8 cellular contexts compared by ENCODE assay signal in genomic region chr17:6548578-6549330, GRCh38. TPM values are rescaled to one million over a fixed set of nuclear protein-coding genes. Genes with fewer than 3 reads are reported as not detected.
DNase-seq lines count a peak whose midpoint lies in the region; ATAC-seq and TF ChIP-seq lines count a peak whose summit lies in the region.

No MANE protein-coding gene starts in this region.

- no peaks in the 10 kb centered on the region for H3K27me3 ChIP-seq in transverse colon

- ATAC-seq in activated T-cell treated with anti-CD3 and anti-CD28 coated beads, Interleukin-2, amount 50 U/mL, for 4 hours, result peak; percentile 63 to 72
- no peak for ATAC-seq in GM21381 (IDR thresholded peaks at IDR 0.05; ENCODE audit: unreplicated experiment)

- intact Hi-C loops in head of caudate nucleus (cut with DNase I), result no loop called here
- intact Hi-C loops in transverse colon (cut with DNase I; ENCODE audit: low total_unique reads), result no loop called here

- no peak for TF ChIP-seq CTCF in transverse colon (IDR thresholded peaks at IDR 0.05)

- H3K36me3 ChIP-seq in transverse colon, result no peaks in the 10 kb centered on the region

- peaks cover 7% of the 10 kb centered on the region for H3K4me1 Mint-ChIP-seq in activated T-cell treated with anti-CD3 and anti-CD28 coated beads, Interleukin-2, amount 50 U/mL, for 4 hours (ENCODE audit: low read depth)

- in situ Hi-C loops in transverse colon (cut with MboI; ENCODE audit: low pct_ligation_motif_present in 1 of 4, low pct_unique_long_range_greater_than_20kb in 1 of 4, low sequenced_read_pairs in 3 of 4), result no loop called here

- no peaks in the 10 kb centered on the region for H3K36me3 Mint-ChIP-seq in activated T-cell treated with anti-CD3 and anti-CD28 coated beads, Interleukin-2, amount 50 U/mL, for 4 hours (ENCODE audit: insufficient read depth)

- H3K9me3 ChIP-seq in transverse colon, result no peaks in the 10 kb centered on the region

- H3K4me1 ChIP-seq in transverse colon, result peaks cover 11 to 36% (median 21%) of the 10 kb centered on the region in 4 donors

- WGBS in transverse colon (ENCODE audit: low coverage in 1 of 2), 2 donors, result 41% methylated on average over 11 of the region's 11 CpGs; no CpG with 5 or more reads in 1 of the 2 donors

- no peak overlapping the region for H3K4me3 Mint-ChIP-seq in activated T-cell treated with anti-CD3 and anti-CD28 coated beads, Interleukin-2, amount 50 U/mL, for 4 hours

- H3K27me3 Mint-ChIP-seq in activated T-cell treated with anti-CD3 and anti-CD28 coated beads, Interleukin-2, amount 50 U/mL, for 4 hours (ENCODE audit: low read depth), result peaks cover 8% of the 10 kb centered on the region

- peak overlapping the region; percentile 15 to 74 (median 64) for H3K27ac ChIP-seq in transverse colon

- no peak for DNase-seq in activated T-cell treated with anti-CD3 and anti-CD28 coated beads, Interleukin-2, amount 50 U/mL, for 4 hours
- no peak for DNase-seq in activated T-cell treated with anti-CD3 and anti-CD28 coated beads, Interleukin-2, amount 50 U/mL, for 1 hour
- DNase-seq in OCI-M1 (lab: John Stamatoyannopoulos, UW) (peak; percentile 40), head of caudate nucleus (peak in 29 of 42 donors; percentile 6 to 76 (median 45)), transverse colon (peak; percentile 23), SKM-1 (lab: John Stamatoyannopoulos, UW; ENCODE audit: unreplicated experiment) (no peak), NK-92 (lab: John Stamatoyannopoulos, UW; ENCODE audit: unreplicated experiment) (no peak)

- no peak for TF ChIP-seq POLR2A in transverse colon (IDR thresholded peaks at IDR 0.05)

- H3K9me3 Mint-ChIP-seq in activated T-cell treated with anti-CD3 and anti-CD28 coated beads, Interleukin-2, amount 50 U/mL, for 4 hours, result no peaks in the 10 kb centered on the region

- H3K4me3 ChIP-seq in transverse colon, result no peak overlapping the region

- TF ChIP-seq EP300 in transverse colon (IDR thresholded peaks at IDR 0.05; ENCODE audit: low read depth), result no peak

RNA-seq across cellular contexts. Expression of gene PITPNM3, which starts 7.6 kb away (rescaled TPM):
- under 1 TPM; 0.33 to 0.58 (median 0.56) TPM for total RNA-seq in activated T-cell treated with anti-CD3 and anti-CD28 coated beads, Interleukin-2, amount 50 U/mL, for 4 hours
- 10 to 100 TPM; 12.7 to 51.6 (median 29.7) TPM for total RNA-seq in transverse colon

Comparison
In these comparisons a context has a peak if more than half of its experiments do, and no peak if none do; other contexts are left out.
1. DNase-seq: peak in OCI-M1 (single experiment), head of caudate nucleus (29 of 42) and transverse colon (single experiment); none in activated T-cell treated with anti-CD3 and anti-CD28 coated beads, Interleukin-2, amount 50 U/mL, for 4 hours (single experiment), activated T-cell treated with anti-CD3 and anti-CD28 coated beads, Interleukin-2, amount 50 U/mL, for 1 hour (single experiment), SKM-1 (single experiment) and NK-92 (single experiment).
2. RNA of gene PITPNM3, which starts 7.6 kb away (total RNA-seq): 12.7 to 51.6 TPM in transverse colon; 0.33 to 0.58 TPM in activated T-cell treated with anti-CD3 and anti-CD28 coated beads, Interleukin-2, amount 50 U/mL, for 4 hours; every median in the first group is over 4 times any median in the second.